In genomic region chr16:79168321-79168720, GRCh38 we compare ENCODE assay signal across 15 cellular contexts.
A peak's percentile ranks its signal among the peaks of the same experiment; 100 is the strongest.
DNase-seq lines count a peak whose midpoint lies in the region; TF ChIP-seq lines count a peak whose summit lies in the region.
"Had no signal": no experiment of that assay in that cellular context is flagged by ENCODE, and none has a peak within 500 bp of the region (broad histone marks: within the 10 kb centered on the region; RNA-seq: fewer than 3 reads in every experiment).

No MANE protein-coding gene starts in this region.

- BruUV-seq in MCF 10A (replicated peaks; lab: Mats Ljungman, UMichigan) (no TSS peak), mammary epithelial cell (replicated peaks; lab: Mats Ljungman, UMichigan) (no TSS peak)

- dilution Hi-C loops in mammary epithelial cell (cut with HindIII; ENCODE audit: low sequenced_read_pairs): no loop called here

- CTCF ChIA-PET in MCF 10A (lab: Yijun Ruan, JAX) (no interaction called here), mammary epithelial cell (lab: Charles Lee; ENCODE audit: low non-redundant PET) (no interaction called here)

- TF ChIP-seq CTCF in MCF 10A (IDR thresholded peaks at IDR 0.05; ENCODE audit: unreplicated experiment): no peak
- TF ChIP-seq CTCF in mammary epithelial cell (conservative IDR thresholded peaks at IDR 0.05 in 1 of 2, IDR thresholded peaks at IDR 0.05 in 1 of 2; ENCODE audit: extremely low read depth in 1 of 2, insufficient read depth in 1 of 2, low read depth in 1 of 2, low read length in 2 of 2): no peak
- TF ChIP-seq CTCF in thyroid gland (IDR thresholded peaks at IDR 0.05): no peak
- TF ChIP-seq CTCF in coronary artery (IDR thresholded peaks at IDR 0.05): no peak
- TF ChIP-seq CTCF in adrenal gland (IDR thresholded peaks at IDR 0.05): no peak

- H3K36me3 ChIP-seq in mammary epithelial cell (ENCODE audit: insufficient read depth, low read length) (no peaks in the 10 kb centered on the region), thyroid gland (no peaks in the 10 kb centered on the region), adrenal gland (replicated peaks in 1 of 2) (no peaks in the 10 kb centered on the region)
- H3K36me3 ChIP-seq: SJSA1 had no signal

- no peaks in the 10 kb centered on the region for H3K27me3 ChIP-seq in mammary epithelial cell (ENCODE audit: insufficient read depth, low read length)
- no peaks in the 10 kb centered on the region for H3K27me3 ChIP-seq in thyroid gland
- H3K27me3 ChIP-seq in adrenal gland: no peaks in the 10 kb centered on the region
- H3K27me3 ChIP-seq: SJSA1 had no signal

- no peak overlapping the region for H3K27ac Mint-ChIP-seq in MCF 10A (ENCODE audit: low read depth, unreplicated experiment)

- in situ Hi-C loops in mammary epithelial cell (cut with MboI; ENCODE audit: low sequenced_read_pairs in 2 of 2): no loop called here

- no peak overlapping the region for H3K4me2 ChIP-seq in mammary epithelial cell (ENCODE audit: insufficient read depth, low read depth, low read length)
- H3K4me2 ChIP-seq: KMS-11 had no signal

- POLR2A ChIA-PET in MCF 10A (lab: Yijun Ruan, JAX): no interaction called here

- no peaks in the 10 kb centered on the region for H3K9me3 Mint-ChIP-seq in MCF 10A (ENCODE audit: unreplicated experiment)

- DNase-seq in MCF 10A (ENCODE audit: unreplicated experiment): peak; percentile 24
- DNase-seq in mammary epithelial cell: no peak
- DNase-seq in NCI-H1436 treated with DMSO at 0.1 percent for 48 hours (lab: John Stamatoyannopoulos, UW): peak; percentile 45
- DNase-seq in NCI-H2171 treated with DMSO at 0.1 percent for 48 hours (lab: John Stamatoyannopoulos, UW): peak; percentile 85
- DNase-seq in thyroid gland: peak; percentile 54
- DNase-seq in NOMO-1 (lab: John Stamatoyannopoulos, UW; ENCODE audit: unreplicated experiment in 2 of 2): no peak
- DNase-seq in coronary artery (ENCODE audit: low spot score): no peak
- DNase-seq in adrenal gland: no peak
- DNase-seq: GOT3, IMR-90, MV-4-11, NCI-H1105 treated with DMSO at 0.1 percent for 48 hours, NCI-H187 treated with DMSO at 0.1 percent for 48 hours had no signal

- intact Hi-C loops in MCF 10A (cut with micrococcal nuclease): no loop called here
- intact Hi-C loops in mammary epithelial cell (cut with micrococcal nuclease): no loop called here
- intact Hi-C loops in thyroid gland (cut with DNase I): no loop called here
- intact Hi-C loops in adrenal gland (cut with DNase I): no loop called here

- H3K4me3 Mint-ChIP-seq in MCF 10A (ENCODE audit: unreplicated experiment): no peak overlapping the region

- no peaks in the 10 kb centered on the region for H3K27me3 Mint-ChIP-seq in MCF 10A (ENCODE audit: insufficient read depth, unreplicated experiment)

- peaks cover 6% of the 10 kb centered on the region for H3K36me3 Mint-ChIP-seq in MCF 10A (ENCODE audit: insufficient read depth, unreplicated experiment)

- no peak overlapping the region for H3K4me3 ChIP-seq in mammary epithelial cell (replicated peaks in 1 of 3; ENCODE audit: insufficient read depth in 1 of 3, low read depth in 2 of 3, low read length in 3 of 3)
- no peak overlapping the region for H3K4me3 ChIP-seq in thyroid gland (replicated peaks in 1 of 3)
- no peak overlapping the region for H3K4me3 ChIP-seq in coronary artery
- H3K4me3 ChIP-seq in adrenal gland: no peak overlapping the region
- H3K4me3 ChIP-seq: SJSA1 had no signal

- no peaks in the 10 kb centered on the region for H4K20me1 ChIP-seq in mammary epithelial cell (ENCODE audit: insufficient read depth, low read length)

- H3K9ac ChIP-seq in mammary epithelial cell (ENCODE audit: insufficient read depth, low read length): no peak overlapping the region
- H3K9ac ChIP-seq: KMS-11 had no signal

- H3K9me3 ChIP-seq in mammary epithelial cell (replicated peaks; ENCODE audit: insufficient read depth, low read length) (peaks cover 6% of the 10 kb centered on the region), thyroid gland (no peaks in the 10 kb centered on the region), adrenal gland (replicated peaks in 1 of 3) (no peaks in the 10 kb centered on the region)
- H3K9me3 ChIP-seq: SJSA1 had no signal

- no peak overlapping the region for H3K27ac ChIP-seq in mammary epithelial cell (ENCODE audit: insufficient read depth, low read depth, low read length)
- no peak overlapping the region for H3K27ac ChIP-seq in thyroid gland
- H3K27ac ChIP-seq in coronary artery: no peak overlapping the region
- H3K27ac ChIP-seq in adrenal gland: no peak overlapping the region
- H3K27ac ChIP-seq: KMS-11, SJSA1 had no signal

- H3K79me2 ChIP-seq in mammary epithelial cell (ENCODE audit: insufficient read depth, low read length): no peaks in the 10 kb centered on the region

- H2AFZ ChIP-seq in mammary epithelial cell (ENCODE audit: low read depth, low read length): no peak overlapping the region

- no peaks in the 10 kb centered on the region for H3K4me1 ChIP-seq in mammary epithelial cell (ENCODE audit: insufficient read depth, low read length)
- H3K4me1 ChIP-seq in thyroid gland: peaks cover 0 to 14% of the 10 kb centered on the region in 2 donors
- H3K4me1 ChIP-seq in adrenal gland (replicated peaks in 1 of 2): peaks cover 0 to 13% of the 10 kb centered on the region in 2 donors

- 7% methylated on average over 2 of the region's 2 CpGs for WGBS in mammary epithelial cell (ENCODE audit: low coverage, missing lambda C conversion rate)
- 15 to 37% methylated on average over 2 of the region's 2 CpGs for WGBS in thyroid gland, 2 donors
- 60 to 83% (median 76%) methylated on average over 2 of the region's 2 CpGs for WGBS in adrenal gland, 4 donors

- TF ChIP-seq POLR2A in thyroid gland (IDR thresholded peaks at IDR 0.05): no peak
- no peak for TF ChIP-seq POLR2A in adrenal gland (IDR thresholded peaks at IDR 0.05)

- peaks cover 10% of the 10 kb centered on the region for H3K4me1 Mint-ChIP-seq in MCF 10A (ENCODE audit: insufficient read depth, unreplicated experiment)

Comparison
In these comparisons a context has a peak if more than half of its experiments do, and no peak if none do; other contexts are left out.
1. DNase-seq: peak in MCF 10A (single experiment), NCI-H1436 treated with DMSO at 0.1 percent for 48 hours (single experiment), NCI-H2171 treated with DMSO at 0.1 percent for 48 hours (single experiment) and thyroid gland (2 of 2); none in mammary epithelial cell (single experiment), NOMO-1 (0 of 2), coronary artery (single experiment) and adrenal gland (0 of 7).